In genomic region chr1:90728656-90729257, GRCh38 we compare ENCODE assay signal across 16 cellular contexts. TPM values are rescaled to one million over a fixed set of nuclear protein-coding genes. Genes with fewer than 3 reads are reported as not detected.
DNase-seq lines count a peak whose midpoint lies in the region; ATAC-seq lines count a peak whose summit lies in the region.
"Had no signal": no experiment of that assay in that cellular context is flagged by ENCODE, and none has a peak within 500 bp of the region (broad histone marks: within the 10 kb centered on the region; RNA-seq: fewer than 3 reads in every experiment).

No MANE protein-coding gene starts in this region.

- H3K4me3 ChIP-seq in iPS-18c (ENCODE audit: insufficient read depth, low read depth, low read length): peak overlapping the region; percentile 25; the same call in 1 of the 2 replicates
- H3K4me3 ChIP-seq: colonic mucosa, HAP-1, psoas muscle had no signal

- H3K9me3 ChIP-seq in iPS-18c (ENCODE audit: control insufficient read depth, insufficient read depth, low read length): no peaks in the 10 kb centered on the region
- H3K9me3 ChIP-seq: colonic mucosa, HAP-1, psoas muscle had no signal

- POLR2A ChIA-PET in activated CD8-positive, alpha-beta T cell treated with anti-CD3 and anti-CD28 coated beads, Interleukin-2, amount 10 ng/mL, durations not matched to agents 7 days and 5 days (lab: Charles Lee): no interaction called here

- H3K27me3 Mint-ChIP-seq in stimulated activated naive CD8-positive, alpha-beta T cell treated with anti-CD3 and anti-CD28 coated beads, Interleukin-15, Interleukin-2, amounts not matched to agents 100 ng/mL and 50 ng/mL, for 24 hours: peaks cover 95% of the 10 kb centered on the region
- peaks cover 86% of the 10 kb centered on the region for H3K27me3 Mint-ChIP-seq in activated CD8-positive, alpha-beta T cell treated with anti-CD3 and anti-CD28 coated beads, Interleukin-2, amount 10 ng/mL, durations not matched to agents 7 days and 5 days (ENCODE audit: low read depth)

- H3K9me3 Mint-ChIP-seq in stimulated activated naive CD8-positive, alpha-beta T cell treated with anti-CD3 and anti-CD28 coated beads, Interleukin-15, Interleukin-2, amounts not matched to agents 100 ng/mL and 50 ng/mL, for 24 hours: no peaks in the 10 kb centered on the region
- peaks cover 20% of the 10 kb centered on the region for H3K9me3 Mint-ChIP-seq in activated CD8-positive, alpha-beta T cell treated with anti-CD3 and anti-CD28 coated beads, Interleukin-2, amount 10 ng/mL, durations not matched to agents 7 days and 5 days (ENCODE audit: insufficient read depth)

- DNase-seq in stimulated activated naive CD8-positive, alpha-beta T cell treated with anti-CD3 and anti-CD28 coated beads, Interleukin-15, Interleukin-2, amounts not matched to agents 100 U/mL and 50 U/mL, for 24 hours: no peak
- no peak for DNase-seq in activated CD8-positive, alpha-beta T cell treated with anti-CD3 and anti-CD28 coated beads, Interleukin-2, amount 10 ng/mL, durations not matched to agents 7 days and 5 days
- DNase-seq in 8988T (no peak), AG08396 (ENCODE audit: low spot score) (no peak), ureter (ENCODE audit: low spot score) (no peak), NCI-H187 treated with DMSO at 0.1 percent for 48 hours (lab: John Stamatoyannopoulos, UW) (no peak)
- DNase-seq: activated CD4-positive, alpha-beta T cell treated with anti-CD3 and anti-CD28 coated beads for 48 hours; colonic mucosa; NCI-H226; psoas muscle; stimulated activated CD4-positive, alpha-beta T cell treated with anti-CD3 and anti-CD28 coated beads, Interleukin-2, amount 100 ng/mL, for 24 hours; SW 1271 had no signal

- peak overlapping the region; percentile 68 for H3K27ac Mint-ChIP-seq in stimulated activated naive CD8-positive, alpha-beta T cell treated with anti-CD3 and anti-CD28 coated beads, Interleukin-15, Interleukin-2, amounts not matched to agents 100 ng/mL and 50 ng/mL, for 24 hours
- no peak overlapping the region for H3K27ac Mint-ChIP-seq in activated CD8-positive, alpha-beta T cell treated with anti-CD3 and anti-CD28 coated beads, Interleukin-2, amount 10 ng/mL, durations not matched to agents 7 days and 5 days

- CTCF ChIA-PET in activated CD8-positive, alpha-beta T cell treated with anti-CD3 and anti-CD28 coated beads, Interleukin-2, amount 10 ng/mL, durations not matched to agents 7 days and 5 days (lab: Charles Lee): interaction anchor here (0.6 to 4.9 kb wide), 5 partner anchors 8 to 598 kb away, joined by 3 to 38 read pairs (median 12); no protein-coding TSS in a partner anchor

- H3K4me3 Mint-ChIP-seq in stimulated activated naive CD8-positive, alpha-beta T cell treated with anti-CD3 and anti-CD28 coated beads, Interleukin-15, Interleukin-2, amounts not matched to agents 100 ng/mL and 50 ng/mL, for 24 hours: peak overlapping the region; percentile 43
- peak overlapping the region; percentile 37 for H3K4me3 Mint-ChIP-seq in activated CD8-positive, alpha-beta T cell treated with anti-CD3 and anti-CD28 coated beads, Interleukin-2, amount 10 ng/mL, durations not matched to agents 7 days and 5 days

- ATAC-seq in stimulated activated naive CD8-positive, alpha-beta T cell treated with anti-CD3 and anti-CD28 coated beads, Interleukin-15, Interleukin-2, amounts not matched to agents 100 U/mL and 50 U/mL, for 24 hours: no peak
- no peak for ATAC-seq in activated CD8-positive, alpha-beta T cell treated with anti-CD3 and anti-CD28 coated beads, Interleukin-2, amount 10 ng/mL, durations not matched to agents 7 days and 5 days
- ATAC-seq: psoas muscle had no signal

- peaks cover 48% of the 10 kb centered on the region for H3K4me1 Mint-ChIP-seq in stimulated activated naive CD8-positive, alpha-beta T cell treated with anti-CD3 and anti-CD28 coated beads, Interleukin-15, Interleukin-2, amounts not matched to agents 100 ng/mL and 50 ng/mL, for 24 hours (ENCODE audit: low read depth)
- H3K4me1 Mint-ChIP-seq in activated CD8-positive, alpha-beta T cell treated with anti-CD3 and anti-CD28 coated beads, Interleukin-2, amount 10 ng/mL, durations not matched to agents 7 days and 5 days (ENCODE audit: low read depth): peaks cover 44% of the 10 kb centered on the region

- peaks cover 21% of the 10 kb centered on the region for H3K36me3 Mint-ChIP-seq in stimulated activated naive CD8-positive, alpha-beta T cell treated with anti-CD3 and anti-CD28 coated beads, Interleukin-15, Interleukin-2, amounts not matched to agents 100 ng/mL and 50 ng/mL, for 24 hours (ENCODE audit: low read depth)
- H3K36me3 Mint-ChIP-seq in activated CD8-positive, alpha-beta T cell treated with anti-CD3 and anti-CD28 coated beads, Interleukin-2, amount 10 ng/mL, durations not matched to agents 7 days and 5 days (ENCODE audit: low read depth): peaks cover 23% of the 10 kb centered on the region

RNA-seq across cellular contexts. Expression of gene BARHL2, which starts 11.7 kb away (rescaled TPM):
- total RNA-seq in activated CD8-positive, alpha-beta T cell treated with anti-CD3 and anti-CD28 coated beads, Interleukin-2, amount 10 ng/mL, durations not matched to agents 7 days and 5 days: not detected
- total RNA-seq in ureter: not detected
- total RNA-seq: colonic mucosa, Daoy, psoas muscle had no signal
